ENCODE assay signal across 12 cellular contexts in the genomic region with DNA sequence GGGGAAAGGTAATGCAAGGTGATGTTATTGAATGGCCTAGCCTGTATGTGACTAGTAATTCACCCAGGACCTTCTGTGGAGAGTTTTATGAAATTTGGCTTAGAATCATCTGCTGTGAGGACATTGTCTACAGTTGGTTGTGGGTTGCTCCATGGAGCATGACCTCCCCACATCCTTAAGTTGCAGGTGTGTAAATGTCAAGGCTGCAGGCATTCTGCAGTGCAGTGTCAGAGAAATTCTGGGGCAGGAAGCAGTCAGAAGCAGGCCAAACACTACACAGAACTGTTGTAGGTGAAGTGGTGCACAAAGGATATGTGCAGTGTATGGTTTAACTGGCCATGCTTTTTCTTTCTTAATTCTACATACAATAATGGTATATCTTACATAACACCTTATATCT.
DNase-seq lines count a peak whose midpoint lies in the region; ATAC-seq, FAIRE-seq and TF ChIP-seq lines count a peak whose summit lies in the region.
"Had no signal": no experiment of that assay in that cellular context is flagged by ENCODE, and none has a peak within 500 bp of the region (broad histone marks: within the 10 kb centered on the region; RNA-seq: fewer than 3 reads in every experiment).

No MANE protein-coding gene starts in this region.

- peak; percentile 67 for FAIRE-seq in GM12892 (lab: Jason Lieb, UNC)
- FAIRE-seq: urothelium cell line had no signal

- TF ChIP-seq CTCF in Peyer's patch (IDR thresholded peaks at IDR 0.05), result no peak
- TF ChIP-seq CTCF in foreskin fibroblast (IDR thresholded peaks at IDR 0.05; ENCODE audit: low read depth, low read length), result no peak
- TF ChIP-seq CTCF in brain microvascular endothelial cell (IDR thresholded peaks at IDR 0.05; ENCODE audit: low read depth, low read length, missing control alignments), result no peak

- DNase-seq in GM12892 (ENCODE audit: insufficient read length), result no peak
- DNase-seq in Peyer's patch, result peak in 2 of 3 donors; percentile 80
- no peak for DNase-seq in NCI-H128 (lab: John Stamatoyannopoulos, UW; ENCODE audit: unreplicated experiment)
- no peak for DNase-seq in foreskin fibroblast
- no peak for DNase-seq in brain microvascular endothelial cell
- DNase-seq in NCI-H510A (lab: John Stamatoyannopoulos, UW), result no peak
- DNase-seq: erythroblast, nucleus accumbens had no signal

- peaks cover 0 to 4% (median 0%) of the 10 kb centered on the region in 4 donors for H3K4me1 ChIP-seq in Peyer's patch

- ATAC-seq in GM19452 (IDR thresholded peaks at IDR 0.05; ENCODE audit: unreplicated experiment), result peak; percentile 77
- ATAC-seq in HG02938 (IDR thresholded peaks at IDR 0.05; ENCODE audit: unreplicated experiment), result peak; percentile 89

- H3K36me3 ChIP-seq in Peyer's patch (no peaks in the 10 kb centered on the region), brain microvascular endothelial cell (replicated peaks) (no peaks in the 10 kb centered on the region)

- TF ChIP-seq POLR2A in GM12892 (IDR thresholded peaks at IDR 0.05; ENCODE audit: low read depth, low read length) (no peak), Peyer's patch (IDR thresholded peaks at IDR 0.05) (no peak)

- no peaks in the 10 kb centered on the region for H3K9me3 ChIP-seq in Peyer's patch

- H3K27me3 ChIP-seq in Peyer's patch (no peaks in the 10 kb centered on the region), brain microvascular endothelial cell (replicated peaks) (no peaks in the 10 kb centered on the region)

- H3K4me3 ChIP-seq in Peyer's patch (no peak overlapping the region), foreskin fibroblast (ENCODE audit: low read depth in 1 of 2, low read length in 2 of 2) (no peak overlapping the region), brain microvascular endothelial cell (ENCODE audit: low read depth, low read length) (no peak overlapping the region)

- H3K27ac ChIP-seq in Peyer's patch (peak overlapping the region in 1 of 4 donors; percentile 28), brain microvascular endothelial cell (no peak overlapping the region)
- H3K27ac ChIP-seq: KMS-11 had no signal

- in situ Hi-C loops in brain microvascular endothelial cell (cut with HindIII; ENCODE audit: low pct_ligation_motif_present, low sequenced_read_pairs), result no loop called here

Comparison
In these comparisons a context has a peak if more than half of its experiments do, and no peak if none do; other contexts are left out.
1. DNase-seq: peak in Peyer's patch (2 of 3); none in GM12892 (single experiment), NCI-H128 (single experiment), foreskin fibroblast (0 of 2), brain microvascular endothelial cell (single experiment) and NCI-H510A (single experiment).